Comparison of ENCODE assay signal across 1 cellular context in genomic region chr19:6551607-6552450, GRCh38.
A peak's percentile ranks its signal among the peaks of the same experiment; 100 is the strongest.
TF ChIP-seq lines count a peak whose summit lies in the region.

No MANE protein-coding gene starts in this region.

TF ChIP-seq in HepG2, 621 proteins besides CTCF, POLR2A, EP300 and RAD21 (continued from another document and continues in another):
- peak; percentile 61; the same call in 1 of the 2 replicates for TF ChIP-seq ZGPAT (CRISPR knock-in tag; IDR thresholded peaks at IDR 0.05)
- peak; percentile 82 for TF ChIP-seq ETV5 (CRISPR knock-in tag; IDR thresholded peaks at IDR 0.05; ENCODE audit: borderline replicate concordance)
- TF ChIP-seq ZSCAN31 (CRISPR knock-in tag; IDR thresholded peaks at IDR 0.05; ENCODE audit: low read depth): 0 out of 2 replicates have a peak, but pooled peaks have one; percentile 25
- TF ChIP-seq SAP130 (CRISPR knock-in tag; IDR thresholded peaks at IDR 0.05; ENCODE audit: low read depth): peak; percentile 46
- TF ChIP-seq POLR2AphosphoS5 (IDR thresholded peaks at IDR 0.05; ENCODE audit: low read depth, low read length): no peak
- TF ChIP-seq GABPB1 (CRISPR knock-in tag; IDR thresholded peaks at IDR 0.05): peak; percentile 85
- peak; percentile 41 for TF ChIP-seq XRCC5 (optimal IDR thresholded peaks at IDR 0.05; ENCODE audit: low read length)
- TF ChIP-seq KDM2A (CRISPR knock-in tag; IDR thresholded peaks at IDR 0.05; ENCODE audit: borderline replicate concordance, low read depth): peak; percentile 35; the same call in 1 of the 2 replicates
- TF ChIP-seq JUNB (CRISPR knock-in tag; IDR thresholded peaks at IDR 0.05; ENCODE audit: borderline replicate concordance): no peak
- peak; percentile 64 for TF ChIP-seq MAX (IDR thresholded peaks at IDR 0.05)
- TF ChIP-seq ZNF34 (CRISPR knock-in tag; IDR thresholded peaks at IDR 0.05; ENCODE audit: borderline replicate concordance): no peak
- 0 out of 2 replicates have a peak, but pooled peaks have one; percentile 17 for TF ChIP-seq SP5 (CRISPR knock-in tag; IDR thresholded peaks at IDR 0.05; ENCODE audit: borderline replicate concordance, low read depth)
- TF ChIP-seq ISX (CRISPR knock-in tag; conservative IDR thresholded peaks at IDR 0.05): no peak
- peak; percentile 23; the same call in 1 of the 2 replicates for TF ChIP-seq HNF4A (CRISPR knock-in tag; IDR thresholded peaks at IDR 0.05)
- peak; percentile 54; the same call in 1 of the 2 replicates for TF ChIP-seq MAZ (IDR thresholded peaks at IDR 0.05; ENCODE audit: borderline replicate concordance, low read depth, low read length)
- TF ChIP-seq MAZ (CRISPR knock-in tag; IDR thresholded peaks at IDR 0.05; ENCODE audit: low read depth): peak; percentile 88
- peak; percentile 47; the same call in 1 of the 2 replicates for TF ChIP-seq ZNF263 (CRISPR knock-in tag; IDR thresholded peaks at IDR 0.05)
- TF ChIP-seq HOXA9 (CRISPR knock-in tag; IDR thresholded peaks at IDR 0.05; ENCODE audit: borderline replicate concordance): no peak
- TF ChIP-seq ZNF772 (CRISPR knock-in tag; IDR thresholded peaks at IDR 0.05): 0 out of 2 replicates have a peak, but pooled peaks have one; percentile 31
- peak; percentile 44; the same call in 1 of the 2 replicates for TF ChIP-seq PITX1 (CRISPR knock-in tag; IDR thresholded peaks at IDR 0.05)
- no peak for TF ChIP-seq NFKB2 (CRISPR knock-in tag; IDR thresholded peaks at IDR 0.05; ENCODE audit: borderline replicate concordance)
- peak; percentile 92; the same call in 1 of the 2 replicates for TF ChIP-seq DMTF1 (CRISPR knock-in tag; IDR thresholded peaks at IDR 0.05)
- peak; percentile 25; the same call in 1 of the 2 replicates for TF ChIP-seq CBX5 (CRISPR knock-in tag; IDR thresholded peaks at IDR 0.05; ENCODE audit: borderline replicate concordance)
- TF ChIP-seq FOSL2 (CRISPR knock-in tag; IDR thresholded peaks at IDR 0.05): 0 out of 2 replicates have a peak, but pooled peaks have one; percentile 15
- TF ChIP-seq NR2F6 (IDR thresholded peaks at IDR 0.05): no peak
- TF ChIP-seq NR2F6 (CRISPR knock-in tag; IDR thresholded peaks at IDR 0.05): peak; percentile 21; the same call in 1 of the 2 replicates
- peak; percentile 58 for TF ChIP-seq THAP11 (CRISPR knock-in tag; IDR thresholded peaks at IDR 0.05)
- 0 out of 2 replicates have a peak, but pooled peaks have one; percentile 44 for TF ChIP-seq ZMYM3 (CRISPR knock-in tag; IDR thresholded peaks at IDR 0.05)
- TF ChIP-seq SP1 (IDR thresholded peaks at IDR 0.05): no peak
- peak; percentile 63 for TF ChIP-seq SP1 (CRISPR knock-in tag; IDR thresholded peaks at IDR 0.05)
- TF ChIP-seq HDAC2 (CRISPR knock-in tag; IDR thresholded peaks at IDR 0.05): no peak
- 0 out of 2 replicates have a peak, but pooled peaks have one; percentile 26 for TF ChIP-seq MZF1 (CRISPR knock-in tag; IDR thresholded peaks at IDR 0.05; ENCODE audit: borderline replicate concordance)
- 0 out of 2 replicates have a peak, but pooled peaks have one; percentile 30 for TF ChIP-seq PHF8 (CRISPR knock-in tag; IDR thresholded peaks at IDR 0.05)
- 0 out of 2 replicates have a peak, but pooled peaks have one; percentile 26 for TF ChIP-seq ZNF556 (CRISPR knock-in tag; IDR thresholded peaks at IDR 0.05; ENCODE audit: borderline replicate concordance)
- 0 out of 2 replicates have a peak, but pooled peaks have one; percentile 39 for TF ChIP-seq TSC22D2 (CRISPR knock-in tag; IDR thresholded peaks at IDR 0.05; ENCODE audit: borderline replicate concordance)
- peak; percentile 21; the same call in 1 of the 2 replicates for TF ChIP-seq SIN3A (IDR thresholded peaks at IDR 0.05; ENCODE audit: borderline replicate concordance, low read depth, low read length)
- 0 out of 2 replicates have a peak, but pooled peaks have one; percentile 53 for TF ChIP-seq ARNT2 (CRISPR knock-in tag; IDR thresholded peaks at IDR 0.05; ENCODE audit: low read depth)
- peak; percentile 64; the same call in 1 of the 2 replicates for TF ChIP-seq ZBTB7B (CRISPR knock-in tag; IDR thresholded peaks at IDR 0.05)
- TF ChIP-seq NR2C2 (CRISPR knock-in tag; IDR thresholded peaks at IDR 0.05; ENCODE audit: borderline replicate concordance): no peak
- 0 out of 2 replicates have a peak, but pooled peaks have one; percentile 23 for TF ChIP-seq SMAD1 (CRISPR knock-in tag; IDR thresholded peaks at IDR 0.05; ENCODE audit: borderline replicate concordance, low read depth)
- TF ChIP-seq HNRNPLL (IDR thresholded peaks at IDR 0.05; ENCODE audit: low read depth, low read length, poor library complexity, severe bottlenecking): peak; percentile 33
- peak; percentile 12; the same call in 1 of the 2 replicates for TF ChIP-seq TAF1 (CRISPR knock-in tag; IDR thresholded peaks at IDR 0.05)
- TF ChIP-seq ZNF256 (CRISPR knock-in tag; conservative IDR thresholded peaks at IDR 0.05): no peak
- 0 out of 2 replicates have a peak, but pooled peaks have one; percentile 44 for TF ChIP-seq CSRNP1 (CRISPR knock-in tag; IDR thresholded peaks at IDR 0.05)
- TF ChIP-seq ZNF335 (CRISPR knock-in tag; IDR thresholded peaks at IDR 0.05): no peak
- peak; percentile 29; the same call in 1 of the 2 replicates for TF ChIP-seq ELF1 (CRISPR knock-in tag; IDR thresholded peaks at IDR 0.05)
- peak; percentile 97 for TF ChIP-seq ZNF142 (CRISPR knock-in tag; IDR thresholded peaks at IDR 0.05)
- 0 out of 2 replicates have a peak, but pooled peaks have one; percentile 48 for TF ChIP-seq KAT8 (CRISPR knock-in tag; IDR thresholded peaks at IDR 0.05)
- peak; percentile 57 for TF ChIP-seq ZNF574 (CRISPR knock-in tag; IDR thresholded peaks at IDR 0.05)
- TF ChIP-seq AKAP8 (CRISPR knock-in tag; IDR thresholded peaks at IDR 0.05): 0 out of 2 replicates have a peak, but pooled peaks have one; percentile 48
- peak; percentile 60; the same call in 1 of the 2 replicates for TF ChIP-seq ZNF292 (CRISPR knock-in tag; IDR thresholded peaks at IDR 0.05; ENCODE audit: borderline replicate concordance, low read depth)
